Comparison of ENCODE assay signal across 19 cellular contexts in genomic region chr16:63749256-63749655, GRCh38.
A peak's percentile ranks its signal among the peaks of the same experiment; 100 is the strongest.
DNase-seq lines count a peak whose midpoint lies in the region; ATAC-seq, FAIRE-seq and TF ChIP-seq lines count a peak whose summit lies in the region.
"Had no signal": no experiment of that assay in that cellular context is flagged by ENCODE, and none has a peak within 500 bp of the region (broad histone marks: within the 10 kb centered on the region; RNA-seq: fewer than 3 reads in every experiment).

No MANE protein-coding gene starts in this region.

- no peaks in the 10 kb centered on the region for H3K4me1 ChIP-seq in foreskin keratinocyte
- no peaks in the 10 kb centered on the region for H3K4me1 ChIP-seq in SJCRH30
- H3K4me1 ChIP-seq: BLaER1 treated with 17β-estradiol and CSF1 and Interleukin-3, amounts not matched to agents 10 nM and 100 nM had no signal

- H3K9me3 Mint-ChIP-seq in effector memory CD8-positive, alpha-beta T cell = peaks cover 29 to 48% of the 10 kb centered on the region in 2 donors

- H3K4me3 Mint-ChIP-seq in effector memory CD8-positive, alpha-beta T cell = no peak overlapping the region
- H3K4me3 Mint-ChIP-seq: B cell; CD8-positive, alpha-beta T cell; H9 had no signal

- H3K36me3 ChIP-seq in bronchial epithelial cell (ENCODE audit: control insufficient read depth, insufficient read depth, low read length) (no peaks in the 10 kb centered on the region), SJCRH30 (no peaks in the 10 kb centered on the region)
- H3K36me3 ChIP-seq: BLaER1 treated with 17β-estradiol and CSF1 and Interleukin-3, amounts not matched to agents 10 nM and 100 nM had no signal

- H3K9me3 ChIP-seq in SJCRH30 (replicated peaks) = 0 out of 2 replicates have a peak, but pooled peaks cover 2% of the 10 kb centered on the region

- no peaks in the 10 kb centered on the region for H3K27me3 Mint-ChIP-seq in effector memory CD8-positive, alpha-beta T cell
- H3K27me3 Mint-ChIP-seq: B cell had no signal

- H3K27ac Mint-ChIP-seq in effector memory CD8-positive, alpha-beta T cell = no peak overlapping the region
- H3K27ac Mint-ChIP-seq: B cell; CD8-positive, alpha-beta T cell; H9 had no signal

- H3K4me3 ChIP-seq in HFF-Myc (replicated peaks; ENCODE audit: low read depth, low read length) (no peak overlapping the region), bronchial epithelial cell (ENCODE audit: low read depth, low read length) (no peak overlapping the region), SJCRH30 (no peak overlapping the region)
- H3K4me3 ChIP-seq: BLaER1 treated with 17β-estradiol and CSF1 and Interleukin-3, amounts not matched to agents 10 nM and 100 nM had no signal

- ATAC-seq in foreskin keratinocyte (peak; percentile 37), omental fat pad (ENCODE audit: low FRiP score) (no peak), HG02884 (IDR thresholded peaks at IDR 0.05; ENCODE audit: unreplicated experiment) (no peak)
- no peak for ATAC-seq in effector memory CD8-positive, alpha-beta T cell (replicated peaks)
- ATAC-seq: CD8-positive, alpha-beta T cell had no signal

- H3K27me3 ChIP-seq in bronchial epithelial cell (ENCODE audit: control insufficient read depth, insufficient read depth, low read length) (no peaks in the 10 kb centered on the region), foreskin keratinocyte (no peaks in the 10 kb centered on the region), SJCRH30 (no peaks in the 10 kb centered on the region)
- H3K27me3 ChIP-seq: BLaER1 treated with 17β-estradiol and CSF1 and Interleukin-3, amounts not matched to agents 10 nM and 100 nM had no signal

- no peak overlapping the region for H3K27ac ChIP-seq in foreskin keratinocyte
- H3K27ac ChIP-seq in SJCRH30 = no peak overlapping the region
- H3K27ac ChIP-seq: BLaER1 treated with 17β-estradiol and CSF1 and Interleukin-3, amounts not matched to agents 10 nM and 100 nM; HL-60 had no signal

- FAIRE-seq in bronchial epithelial cell (lab: Jason Lieb, UNC) = no peak
- FAIRE-seq: H1, HTR-8/SVneo had no signal

- peak; percentile 20 for DNase-seq in HFF-Myc (ENCODE audit: extremely low read depth, low read depth)
- DNase-seq in bronchial epithelial cell (ENCODE audit: low read depth) = peak; percentile 38
- peak; percentile 48 to 59 for DNase-seq in foreskin keratinocyte
- DNase-seq in omental fat pad (ENCODE audit: low spot score) = no peak
- DNase-seq in SJCRH30 = no peak
- DNase-seq in effector memory CD8-positive, alpha-beta T cell = no peak
- DNase-seq: 8988T; Calu3; CD8-positive, alpha-beta T cell; DMS79 treated with DMSO at 0.1 percent for 48 hours; GF-D8; H9; IMR-90 had no signal

- no peak for TF ChIP-seq CTCF in HFF-Myc (IDR thresholded peaks at IDR 0.05; ENCODE audit: low read depth, low read length, missing control alignments)
- TF ChIP-seq CTCF in bronchial epithelial cell (IDR thresholded peaks at IDR 0.05; ENCODE audit: insufficient read depth, low read length, severe bottlenecking) = no peak
- TF ChIP-seq CTCF in foreskin keratinocyte (conservative IDR thresholded peaks at IDR 0.05) = no peak
- TF ChIP-seq CTCF in omental fat pad (IDR thresholded peaks at IDR 0.05) = no peak

- no peaks in the 10 kb centered on the region for H3K36me3 Mint-ChIP-seq in effector memory CD8-positive, alpha-beta T cell (ENCODE audit: insufficient read depth)
- H3K36me3 Mint-ChIP-seq: CD8-positive, alpha-beta T cell had no signal

- no peaks in the 10 kb centered on the region for H3K4me1 Mint-ChIP-seq in effector memory CD8-positive, alpha-beta T cell (ENCODE audit: low read depth in 2 of 2)
- H3K4me1 Mint-ChIP-seq: B cell had no signal

Comparison
In these comparisons a context has a peak if more than half of its experiments do, and no peak if none do; other contexts are left out.
1. DNase-seq: peak in HFF-Myc (single experiment), bronchial epithelial cell (single experiment) and foreskin keratinocyte (2 of 2); none in omental fat pad (single experiment), SJCRH30 (0 of 2) and effector memory CD8-positive, alpha-beta T cell (0 of 3).